In genomic region chr2:19725392-19725791, GRCh38 we compare ENCODE assay signal across 17 cellular contexts.
DNase-seq lines count a peak whose midpoint lies in the region; ATAC-seq and TF ChIP-seq lines count a peak whose summit lies in the region.
"Had no signal": no experiment of that assay in that cellular context is flagged by ENCODE, and none has a peak within 500 bp of the region (broad histone marks: within the 10 kb centered on the region; RNA-seq: fewer than 3 reads in every experiment).

No MANE protein-coding gene starts in this region.

- no peaks in the 10 kb centered on the region for H3K4me1 ChIP-seq in HCT116 (ENCODE audit: control insufficient read depth in 1 of 2, insufficient read depth in 2 of 2, low read length in 2 of 2)
- no peaks in the 10 kb centered on the region for H3K4me1 ChIP-seq in hepatocyte (ENCODE audit: insufficient read depth)
- H3K4me1 ChIP-seq in CD8-positive, alpha-beta T cell (ENCODE audit: insufficient read depth, low read length) = no peaks in the 10 kb centered on the region
- H3K4me1 ChIP-seq in endodermal cell (ENCODE audit: control insufficient read depth, insufficient read depth, low read length) = peaks cover 4% of the 10 kb centered on the region
- H3K4me1 ChIP-seq: BE2C had no signal

- no peaks in the 10 kb centered on the region for H3K9me3 Mint-ChIP-seq in CD8-positive, alpha-beta T cell
- H3K9me3 Mint-ChIP-seq in endodermal cell = no peaks in the 10 kb centered on the region
- H3K9me3 Mint-ChIP-seq: CD4-positive, CD25-positive, alpha-beta regulatory T cell had no signal

- no peak overlapping the region for H3K4me3 Mint-ChIP-seq in CD8-positive, alpha-beta T cell
- H3K4me3 Mint-ChIP-seq in endodermal cell = no peak overlapping the region
- H3K4me3 Mint-ChIP-seq: CD14-positive monocyte; CD4-positive, alpha-beta memory T cell; CD4-positive, CD25-positive, alpha-beta regulatory T cell had no signal

- 87% methylated on average over 4 of the region's 4 CpGs for WGBS in hepatocyte (ENCODE audit: low lambda C conversion rate, missing lambda C conversion rate)
- 85 to 90% methylated on average over 4 of the region's 4 CpGs for WGBS in endodermal cell (ENCODE audit: insufficient coverage in 1 of 2, insufficient read length in 1 of 2), 2 experiments

- CTCF ChIA-PET in HCT116 (lab: Charles Lee) = interaction anchor here (1.1 kb wide), 1 partner anchor 11 kb away, joined by 3 read pairs; no protein-coding TSS in a partner anchor
- CTCF ChIA-PET in CD8-positive, alpha-beta T cell (lab: Charles Lee) = no interaction called here

- H3K36me3 ChIP-seq in HCT116 (ENCODE audit: control insufficient read depth in 1 of 2, insufficient read depth in 2 of 2, low read length in 2 of 2) = no peaks in the 10 kb centered on the region
- H3K36me3 ChIP-seq in hepatocyte (replicated peaks; ENCODE audit: insufficient read depth, low read depth) = no peaks in the 10 kb centered on the region
- no peaks in the 10 kb centered on the region for H3K36me3 ChIP-seq in CD8-positive, alpha-beta T cell (ENCODE audit: insufficient read depth, low read length)
- no peaks in the 10 kb centered on the region for H3K36me3 ChIP-seq in endodermal cell (ENCODE audit: control insufficient read depth, insufficient read depth, low read length)
- H3K36me3 ChIP-seq: BE2C, BLaER1 had no signal

- no peaks in the 10 kb centered on the region for H4K20me1 ChIP-seq in HCT116 (ENCODE audit: insufficient read depth)
- no peaks in the 10 kb centered on the region for H4K20me1 ChIP-seq in hepatocyte (ENCODE audit: insufficient read depth, poor library complexity, severe bottlenecking)
- H4K20me1 ChIP-seq: BLaER1 had no signal

- no peak overlapping the region for H3K27ac ChIP-seq in HCT116 (ENCODE audit: low read depth, low read length)
- H3K27ac ChIP-seq in hepatocyte = peak overlapping the region; percentile 20
- no peak overlapping the region for H3K27ac ChIP-seq in CD8-positive, alpha-beta T cell (ENCODE audit: low read depth, low read length)
- H3K27ac ChIP-seq in endodermal cell (ENCODE audit: low read depth, low read length) = no peak overlapping the region
- H3K27ac ChIP-seq: BLaER1 had no signal

- no TSS peak for BruUV-seq in HCT116 (replicated peaks; lab: Mats Ljungman, UMichigan)

- no peaks in the 10 kb centered on the region for H3K36me3 Mint-ChIP-seq in CD8-positive, alpha-beta T cell
- no peaks in the 10 kb centered on the region for H3K36me3 Mint-ChIP-seq in endodermal cell (ENCODE audit: low read depth)
- H3K36me3 Mint-ChIP-seq: CD14-positive monocyte; CD4-positive, alpha-beta memory T cell; CD4-positive, CD25-positive, alpha-beta regulatory T cell had no signal

- H2AFZ ChIP-seq in HCT116 (ENCODE audit: low read depth, low read length, poor library complexity, severe bottlenecking) = no peak overlapping the region
- no peak overlapping the region for H2AFZ ChIP-seq in hepatocyte

- H3K4me1 Mint-ChIP-seq in CD8-positive, alpha-beta T cell (ENCODE audit: low read depth) = no peaks in the 10 kb centered on the region
- peaks cover 5% of the 10 kb centered on the region for H3K4me1 Mint-ChIP-seq in endodermal cell
- H3K4me1 Mint-ChIP-seq: CD14-positive monocyte; CD4-positive, CD25-positive, alpha-beta regulatory T cell had no signal

- TF ChIP-seq RAD21 in HCT116 (IDR thresholded peaks at IDR 0.05; ENCODE audit: low read depth) = no peak

- RAD21 ChIA-PET in HCT116 (lab: Charles Lee; ENCODE audit: low non-redundant PET in 1 of 2, low total read pairs in 2 of 2, uncharacterized antibody in 2 of 2, unreplicated experiment in 2 of 2) = no interaction called here

- intact Hi-C loops in HCT116 (cut with micrococcal nuclease) = no loop called here
- intact Hi-C loops in CD8-positive, alpha-beta T cell (cut with DNase I, micrococcal nuclease) = no loop called here

- H3K79me2 ChIP-seq in HCT116 (ENCODE audit: insufficient read depth, low read length) (no peaks in the 10 kb centered on the region), hepatocyte (no peaks in the 10 kb centered on the region)

- TF ChIP-seq CTCF in HCT116 (IDR thresholded peaks at IDR 0.05 in 2 of 3, conservative IDR thresholded peaks at IDR 0.05 in 1 of 3; ENCODE audit: borderline replicate concordance in 1 of 3, insufficient read depth in 1 of 3, low read depth in 2 of 3, low read length in 2 of 3) = no peak
- TF ChIP-seq CTCF in hepatocyte (IDR thresholded peaks at IDR 0.05; ENCODE audit: poor library complexity) = no peak
- no peak for TF ChIP-seq CTCF in CD8-positive, alpha-beta T cell (IDR thresholded peaks at IDR 0.05)
- TF ChIP-seq CTCF in endodermal cell (conservative IDR thresholded peaks at IDR 0.05) = no peak

- H3K4me2 ChIP-seq in HCT116 (ENCODE audit: low read length) = no peak overlapping the region
- no peak overlapping the region for H3K4me2 ChIP-seq in hepatocyte
- H3K4me2 ChIP-seq: BLaER1 had no signal

- DNase-seq in HCT116 (ENCODE audit: low read depth, low spot score) = no peak
- DNase-seq in SK-MEL-5 (ENCODE audit: low read depth, low spot score) = peak; percentile 19
- DNase-seq in hepatocyte (ENCODE audit: low spot score) = no peak
- no peak for DNase-seq in 8988T
- DNase-seq in DMS 273 treated with DMSO at 0.1 percent for 48 hours (lab: John Stamatoyannopoulos, UW) = no peak
- no peak for DNase-seq in CD8-positive, alpha-beta T cell
- no peak for DNase-seq in endodermal cell
- DNase-seq: ACHN; BE2C; C1 segment of cervical spinal cord; CD4-positive, alpha-beta memory T cell; CD4-positive, CD25-positive, alpha-beta regulatory T cell; COR-L47; DMS79 treated with DMSO at 0.1 percent for 48 hours; GF-D8 had no signal

- no peak overlapping the region for H3K4me3 ChIP-seq in HCT116 (replicated peaks in 1 of 2; ENCODE audit: low read depth in 1 of 2, low read length in 2 of 2)
- no peak overlapping the region for H3K4me3 ChIP-seq in hepatocyte
- no peak overlapping the region for H3K4me3 ChIP-seq in CD8-positive, alpha-beta T cell (ENCODE audit: low read depth, low read length)
- H3K4me3 ChIP-seq in endodermal cell (ENCODE audit: low read length) = no peak overlapping the region
- H3K4me3 ChIP-seq: BLaER1 had no signal

- H3K27ac Mint-ChIP-seq in CD8-positive, alpha-beta T cell = no peak overlapping the region
- no peak overlapping the region for H3K27ac Mint-ChIP-seq in endodermal cell
- H3K27ac Mint-ChIP-seq: CD14-positive monocyte; CD4-positive, alpha-beta memory T cell; CD4-positive, CD25-positive, alpha-beta regulatory T cell had no signal

- no peak for TF ChIP-seq POLR2A in HCT116 (IDR thresholded peaks at IDR 0.05; ENCODE audit: borderline replicate concordance, extremely low read depth, insufficient read depth, insufficient read length)

- POLR2A ChIA-PET in HCT116 (lab: Charles Lee) = no interaction called here
- POLR2A ChIA-PET in CD8-positive, alpha-beta T cell (lab: Charles Lee) = no interaction called here

- ATAC-seq in HCT116 = peak; percentile 61
- ATAC-seq in CD8-positive, alpha-beta T cell = no peak

- H3K9me2 ChIP-seq in HCT116 (ENCODE audit: insufficient read depth) = no peaks in the 10 kb centered on the region
- H3K9me2 ChIP-seq in hepatocyte (replicated peaks; ENCODE audit: insufficient read depth) = no peaks in the 10 kb centered on the region

- no peaks in the 10 kb centered on the region for H3K27me3 Mint-ChIP-seq in CD8-positive, alpha-beta T cell (ENCODE audit: low read depth)
- H3K27me3 Mint-ChIP-seq in endodermal cell (ENCODE audit: insufficient read depth) = peaks cover 2% of the 10 kb centered on the region
- H3K27me3 Mint-ChIP-seq: CD4-positive, CD25-positive, alpha-beta regulatory T cell had no signal

- H3K9me3 ChIP-seq in HCT116 (ENCODE audit: control insufficient read depth in 1 of 2, insufficient read depth in 1 of 2, low read depth in 1 of 2, low read length in 2 of 2) (no peaks in the 10 kb centered on the region), hepatocyte (ENCODE audit: low read depth) (no peaks in the 10 kb centered on the region), endodermal cell (ENCODE audit: control insufficient read depth, low read length) (no peaks in the 10 kb centered on the region)
- H3K9me3 ChIP-seq in CD8-positive, alpha-beta T cell (ENCODE audit: low read length) = no peaks in the 10 kb centered on the region
- H3K9me3 ChIP-seq: BE2C, BLaER1 had no signal

- H3K27me3 ChIP-seq in HCT116 (ENCODE audit: insufficient read depth, low read length) (no peaks in the 10 kb centered on the region), hepatocyte (no peaks in the 10 kb centered on the region), endodermal cell (ENCODE audit: control insufficient read depth, insufficient read depth, low read length, poor library complexity, severe bottlenecking) (no peaks in the 10 kb centered on the region)
- no peaks in the 10 kb centered on the region for H3K27me3 ChIP-seq in CD8-positive, alpha-beta T cell (ENCODE audit: insufficient read depth, low read length)
- H3K27me3 ChIP-seq: BE2C, BLaER1 had no signal

- no peak overlapping the region for H3K9ac ChIP-seq in HCT116 (ENCODE audit: low read length)
- H3K9ac ChIP-seq in endodermal cell (ENCODE audit: extremely low read depth, low read length, poor library complexity, severe bottlenecking) = no peak overlapping the region
- H3K9ac ChIP-seq: BLaER1 had no signal

- in situ Hi-C loops in SK-MEL-5 (cut with HindIII; ENCODE audit: low pct_unique_long_range_greater_than_20kb, low sequenced_read_pairs) = no loop called here

TF ChIP-seq in HCT116, 20 proteins besides CTCF, POLR2A, EP300 and RAD21 (continues in another document):
- TF ChIP-seq ZFX (IDR thresholded peaks at IDR 0.05) = no peak
- no peak for TF ChIP-seq ATF3 (IDR thresholded peaks at IDR 0.05)
- TF ChIP-seq SP1 (IDR thresholded peaks at IDR 0.05; ENCODE audit: low read depth) = no peak
- TF ChIP-seq YY1 (IDR thresholded peaks at IDR 0.05; ENCODE audit: extremely low read depth, insufficient replicate concordance, low read depth, low read length) = no peak
- no peak for TF ChIP-seq MAX (IDR thresholded peaks at IDR 0.05)
